8 cellular contexts compared by ENCODE assay signal in genomic region chr3:71208273-71209095, GRCh38.
DNase-seq lines count a peak whose midpoint lies in the region; ATAC-seq and TF ChIP-seq lines count a peak whose summit lies in the region.

No MANE protein-coding gene starts in this region.

- H3K27ac ChIP-seq in PC-3 (ENCODE audit: low read length) (peak overlapping the region; percentile 64), transverse colon (peak overlapping the region; percentile 74 to 84 (median 81))

- peak; percentile 79 for ATAC-seq in PC-3
- no peak for ATAC-seq in GM21367 (IDR thresholded peaks at IDR 0.05; ENCODE audit: unreplicated experiment)
- no peak for ATAC-seq in HG02588 (IDR thresholded peaks at IDR 0.05; ENCODE audit: unreplicated experiment)

- no peak overlapping the region for H3K4me3 ChIP-seq in PC-3 (ENCODE audit: low read length)
- H3K4me3 ChIP-seq in transverse colon: no peak overlapping the region

- H3K4me1 ChIP-seq in PC-3 (ENCODE audit: insufficient read depth, low read length) (peaks cover 38% of the 10 kb centered on the region), transverse colon (peaks cover 31 to 67% (median 44%) of the 10 kb centered on the region in 4 donors)

- 36 to 64% methylated on average over 2 to 6 of the region's 6 CpGs for WGBS in transverse colon (ENCODE audit: low coverage in 1 of 2), 2 donors

- no peaks in the 10 kb centered on the region for H3K9me3 Mint-ChIP-seq in activated naive CD4-positive, alpha-beta T cell treated with anti-CD3 and anti-CD28 coated beads for 36 hours
- H3K9me3 Mint-ChIP-seq in activated naive CD4-positive, alpha-beta T cell treated with anti-CD3 and anti-CD28 coated beads, Interleukin-2, amount 10 ng/mL, durations not matched to agents 7 days and 5 days: no peaks in the 10 kb centered on the region

- no peaks in the 10 kb centered on the region for H3K27me3 Mint-ChIP-seq in activated naive CD4-positive, alpha-beta T cell treated with anti-CD3 and anti-CD28 coated beads for 36 hours (ENCODE audit: low read depth)
- no peaks in the 10 kb centered on the region for H3K27me3 Mint-ChIP-seq in activated naive CD4-positive, alpha-beta T cell treated with anti-CD3 and anti-CD28 coated beads, Interleukin-2, amount 10 ng/mL, durations not matched to agents 7 days and 5 days

- no peak overlapping the region for H3K4me3 Mint-ChIP-seq in activated naive CD4-positive, alpha-beta T cell treated with anti-CD3 and anti-CD28 coated beads for 36 hours
- H3K4me3 Mint-ChIP-seq in activated naive CD4-positive, alpha-beta T cell treated with anti-CD3 and anti-CD28 coated beads, Interleukin-2, amount 10 ng/mL, durations not matched to agents 7 days and 5 days: no peak overlapping the region

- peaks cover 2% of the 10 kb centered on the region for H3K36me3 Mint-ChIP-seq in activated naive CD4-positive, alpha-beta T cell treated with anti-CD3 and anti-CD28 coated beads for 36 hours (ENCODE audit: low read depth)
- peaks cover 4% of the 10 kb centered on the region for H3K36me3 Mint-ChIP-seq in activated naive CD4-positive, alpha-beta T cell treated with anti-CD3 and anti-CD28 coated beads, Interleukin-2, amount 10 ng/mL, durations not matched to agents 7 days and 5 days

- no peaks in the 10 kb centered on the region for H3K36me3 ChIP-seq in PC-3 (ENCODE audit: low read depth, low read length)
- H3K36me3 ChIP-seq in transverse colon: no peaks in the 10 kb centered on the region

- BruUV-seq in PC-3 (replicated peaks; lab: Mats Ljungman, UMichigan): TSS peak; percentile 26

- no peak for TF ChIP-seq EP300 in transverse colon (IDR thresholded peaks at IDR 0.05; ENCODE audit: low read depth)

- H3K27me3 ChIP-seq in PC-3 (ENCODE audit: low read length) (no peaks in the 10 kb centered on the region), transverse colon (no peaks in the 10 kb centered on the region)

- H3K9me2 ChIP-seq in PC-3 (replicated peaks; ENCODE audit: low read length): no peaks in the 10 kb centered on the region

- peak overlapping the region; percentile 70 for H3K27ac Mint-ChIP-seq in activated naive CD4-positive, alpha-beta T cell treated with anti-CD3 and anti-CD28 coated beads for 36 hours
- no peak overlapping the region for H3K27ac Mint-ChIP-seq in activated naive CD4-positive, alpha-beta T cell treated with anti-CD3 and anti-CD28 coated beads, Interleukin-2, amount 10 ng/mL, durations not matched to agents 7 days and 5 days

- H3K9ac ChIP-seq in PC-3 (ENCODE audit: low read length): peak overlapping the region; percentile 28

- peaks cover 83% of the 10 kb centered on the region for H3K4me1 Mint-ChIP-seq in activated naive CD4-positive, alpha-beta T cell treated with anti-CD3 and anti-CD28 coated beads for 36 hours (ENCODE audit: low read depth)
- H3K4me1 Mint-ChIP-seq in activated naive CD4-positive, alpha-beta T cell treated with anti-CD3 and anti-CD28 coated beads, Interleukin-2, amount 10 ng/mL, durations not matched to agents 7 days and 5 days: peaks cover 19% of the 10 kb centered on the region

- H2AFZ ChIP-seq in PC-3 (ENCODE audit: low read length): no peak overlapping the region

- CTCF ChIA-PET in activated naive CD4-positive, alpha-beta T cell treated with anti-CD3 and anti-CD28 coated beads for 36 hours (lab: Charles Lee): interaction anchor here (0.6 kb wide), 1 partner anchor 277 kb away, joined by 3 read pairs; no protein-coding TSS in a partner anchor
- CTCF ChIA-PET in activated naive CD4-positive, alpha-beta T cell treated with anti-CD3 and anti-CD28 coated beads, Interleukin-2, amount 10 ng/mL, durations not matched to agents 7 days and 5 days (lab: Charles Lee): no interaction called here
- CTCF ChIA-PET in PC-3 (lab: Charles Lee): interaction anchor here (0.6 kb wide), 1 partner anchor 201 kb away, joined by 4 read pairs; no protein-coding TSS in a partner anchor

- TF ChIP-seq CTCF in PC-3 (conservative IDR thresholded peaks at IDR 0.05; ENCODE audit: low read depth, low read length): no peak
- TF ChIP-seq CTCF in transverse colon (IDR thresholded peaks at IDR 0.05): no peak

- POLR2A ChIA-PET in PC-3 (lab: Charles Lee; ENCODE audit: unreplicated experiment): interaction anchor here (0.6 kb wide), 1 partner anchor 107 kb away, joined by 3 read pairs; no protein-coding TSS in a partner anchor

- intact Hi-C loops in activated naive CD4-positive, alpha-beta T cell treated with anti-CD3 and anti-CD28 coated beads for 36 hours (cut with micrococcal nuclease): no loop called here
- intact Hi-C loops in PC-3 (cut with micrococcal nuclease): loop anchor here (2.0 to 10.0 kb wide), 6 partner anchors 76 to 376 kb away; partner anchors contain the start of gene FOXP1
- intact Hi-C loops in transverse colon (cut with DNase I; ENCODE audit: low total_unique reads): no loop called here

- no peak for TF ChIP-seq POLR2A in transverse colon (IDR thresholded peaks at IDR 0.05)

- no peaks in the 10 kb centered on the region for H3F3A ChIP-seq in PC-3 (ENCODE audit: low read length, unreplicated experiment)

- in situ Hi-C loops in transverse colon (cut with MboI; ENCODE audit: low pct_ligation_motif_present in 1 of 4, low pct_unique_long_range_greater_than_20kb in 1 of 4, low sequenced_read_pairs in 3 of 4): no loop called here

- H3K4me2 ChIP-seq in PC-3 (ENCODE audit: low read length): peak overlapping the region; percentile 55

- DNase-seq in activated naive CD4-positive, alpha-beta T cell treated with anti-CD3 and anti-CD28 coated beads for 36 hours: no peak
- no peak for DNase-seq in activated naive CD4-positive, alpha-beta T cell treated with anti-CD3 and anti-CD28 coated beads, Interleukin-2, amount 10 ng/mL, durations not matched to agents 7 days and 5 days
- DNase-seq in PC-3: peak; percentile 87
- peak; percentile 44 for DNase-seq in foreskin melanocyte
- peak; percentile 19 for DNase-seq in transverse colon
- DNase-seq in activated effector memory CD4-positive, alpha-beta T cell treated with Interleukin-2 at 50 U/mL for 16 hours: no peak

- H3K9me3 ChIP-seq in PC-3 (ENCODE audit: low read length) (no peaks in the 10 kb centered on the region), transverse colon (no peaks in the 10 kb centered on the region)

- H3K79me2 ChIP-seq in PC-3 (ENCODE audit: low read length): no peaks in the 10 kb centered on the region

- H4K20me1 ChIP-seq in PC-3 (ENCODE audit: low read length): no peaks in the 10 kb centered on the region

Comparison
In these comparisons a context has a peak if more than half of its experiments do, and no peak if none do; other contexts are left out.
1. DNase-seq: peak in PC-3 (single experiment), foreskin melanocyte (single experiment) and transverse colon (single experiment); none in activated naive CD4-positive, alpha-beta T cell treated with anti-CD3 and anti-CD28 coated beads for 36 hours (single experiment), activated naive CD4-positive, alpha-beta T cell treated with anti-CD3 and anti-CD28 coated beads, Interleukin-2, amount 10 ng/mL, durations not matched to agents 7 days and 5 days (single experiment) and activated effector memory CD4-positive, alpha-beta T cell treated with Interleukin-2 at 50 U/mL for 16 hours (single experiment).